ENCODE assay signal across 8 cellular contexts in the genomic region with DNA sequence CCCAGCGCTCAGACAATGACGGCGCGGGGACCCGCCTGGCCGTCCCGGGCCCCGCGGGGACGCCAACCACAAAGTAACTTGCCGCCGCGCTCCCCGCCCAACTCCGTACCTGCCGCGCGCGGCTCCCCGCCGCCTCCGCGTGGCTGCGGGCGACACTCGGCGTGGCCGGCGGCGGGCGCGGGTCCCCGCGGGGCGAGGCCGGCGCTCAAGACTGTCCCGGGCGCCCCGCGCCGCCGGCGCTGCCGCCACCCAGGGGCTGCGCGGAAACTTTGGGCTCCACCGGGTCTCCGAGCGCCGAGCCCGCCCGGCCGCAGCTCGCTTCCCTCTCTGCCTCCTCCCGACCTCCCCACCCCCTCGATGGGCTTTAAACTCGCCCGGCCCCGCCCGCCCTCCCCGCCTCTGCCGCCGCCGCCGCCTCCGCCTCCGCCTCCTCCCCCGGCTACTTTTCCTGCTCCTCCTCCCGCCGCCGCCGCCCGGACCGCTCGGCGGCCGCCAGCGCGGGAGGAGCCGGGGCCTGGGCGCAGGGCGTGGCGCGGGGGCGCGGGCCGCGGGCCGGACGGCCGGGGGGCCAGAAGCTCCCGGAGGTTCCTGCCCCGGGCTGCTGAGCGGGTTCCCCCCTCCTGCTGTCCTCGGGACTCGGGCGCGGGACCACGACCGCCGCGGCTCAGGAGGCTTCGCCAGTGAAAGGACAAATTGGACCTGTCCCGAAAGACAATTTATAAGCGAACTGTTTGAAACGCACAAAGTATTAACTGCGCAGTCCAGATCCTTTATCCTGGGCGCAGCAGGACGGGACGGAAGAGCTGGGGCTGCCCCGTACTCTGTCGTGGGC. TPM values are rescaled to one million over a fixed set of nuclear protein-coding genes. Genes with fewer than 3 reads are reported as not detected.
A peak's percentile ranks its signal among the peaks of the same experiment; 100 is the strongest.
DNase-seq lines count a peak whose midpoint lies in the region; ATAC-seq and TF ChIP-seq lines count a peak whose summit lies in the region.

No MANE protein-coding gene starts in this region.

- in situ Hi-C loops in HAP-1 (cut with MboI; ENCODE audit: low sequenced_read_pairs): no loop called here

- H3K36me3 ChIP-seq in HAP-1 (replicated peaks): peaks cover 2% of the 10 kb centered on the region; the same call in 1 of the 2 replicates
- peaks cover 0 to 10% of the 10 kb centered on the region in 2 experiments for H3K36me3 ChIP-seq in SK-N-SH (replicated peaks in 1 of 2; ENCODE audit: control insufficient read depth in 1 of 2, insufficient read depth in 2 of 2, low read length in 1 of 2)
- no peaks in the 10 kb centered on the region for H3K36me3 ChIP-seq in body of pancreas (replicated peaks in 1 of 2; ENCODE audit: insufficient read depth in 1 of 2, low read depth in 2 of 2)

- H3F3A ChIP-seq in SK-N-SH (replicated peaks; ENCODE audit: insufficient read depth): peaks cover 13% of the 10 kb centered on the region

- peak overlapping the region; percentile 92 for H2AFZ ChIP-seq in SK-N-SH (ENCODE audit: low read depth)

- H3K4me3 ChIP-seq in HAP-1 (peak overlapping the region; percentile 60), SK-N-SH (ENCODE audit: low read depth in 2 of 2, low read length in 1 of 2) (peak overlapping the region; percentile 53 to 60), body of pancreas (no peak overlapping the region), iPS-11a (ENCODE audit: low read depth, low read length) (peak overlapping the region; percentile 45), skeletal muscle cell (ENCODE audit: low read depth, low read length) (peak overlapping the region; percentile 78)

- H3K79me2 ChIP-seq in SK-N-SH (ENCODE audit: insufficient read depth): peaks cover 42% of the 10 kb centered on the region

- H4K20me1 ChIP-seq in SK-N-SH (ENCODE audit: insufficient read depth): peaks cover 36% of the 10 kb centered on the region

- 3% methylated on average over 52 of the region's 113 CpGs for WGBS in SK-N-SH (ENCODE audit: low lambda C conversion rate)
- WGBS in body of pancreas, 2 donors: 0 to 1% methylated on average over 34 to 86 of the region's 113 CpGs

- H3K27ac ChIP-seq in SK-N-SH (ENCODE audit: low read depth in 2 of 2, low read length in 1 of 2): peak overlapping the region in 1 of 2 experiments; percentile 48; a peak in 1 of 4 replicates
- H3K27ac ChIP-seq in body of pancreas: peak overlapping the region; percentile 88 to 94 (median 90)

- POLR2A ChIA-PET in SK-N-SH (lab: Yijun Ruan, JAX): no interaction called here

- H3K9me3 ChIP-seq in HAP-1: peaks cover 5% of the 10 kb centered on the region
- 0 out of 2 replicates have a peak, but pooled peaks cover 5% of the 10 kb centered on the region for H3K9me3 ChIP-seq in SK-N-SH
- no peaks in the 10 kb centered on the region for H3K9me3 ChIP-seq in body of pancreas

- TF ChIP-seq CTCF in SK-N-SH (IDR thresholded peaks at IDR 0.05) (no peak), body of pancreas (IDR thresholded peaks at IDR 0.05) (peak in 1 of 7 experiments; percentile 18)

- peak overlapping the region; percentile 71; the same call in 1 of the 2 replicates for H3K4me2 ChIP-seq in SK-N-SH

- no peaks in the 10 kb centered on the region for H3K9me2 ChIP-seq in SK-N-SH

- DNase-seq in 8988T (peak; percentile 69), HAP-1 (ENCODE audit: low spot score in 2 of 2) (peak; percentile 60 to 84), SK-N-SH (peak; percentile 67), body of pancreas (peak; percentile 83 to 85 (median 84)), skeletal muscle cell (ENCODE audit: low read depth) (no peak)
- no peak for DNase-seq in NK-92 treated with Interleukin-12 subunit alpha and Interleukin-12 subunit beta, amount 100 ng/mL, for 24 hours (lab: John Stamatoyannopoulos, UW)

- ATAC-seq in body of pancreas (peak; percentile 82), GM21367 (IDR thresholded peaks at IDR 0.05; ENCODE audit: unreplicated experiment) (no peak)

- no peak for TF ChIP-seq EP300 in SK-N-SH (IDR thresholded peaks at IDR 0.05; ENCODE audit: borderline replicate concordance in 1 of 2, low read depth in 1 of 2, low read length in 1 of 2)

- no peaks in the 10 kb centered on the region for H3K27me3 ChIP-seq in HAP-1 (ENCODE audit: low read depth)
- no peaks in the 10 kb centered on the region for H3K27me3 ChIP-seq in SK-N-SH (ENCODE audit: insufficient read depth)
- no peaks in the 10 kb centered on the region for H3K27me3 ChIP-seq in body of pancreas

- no peak for TF ChIP-seq RAD21 in SK-N-SH (IDR thresholded peaks at IDR 0.05; ENCODE audit: low read length)

- intact Hi-C loops in body of pancreas (cut with DNase I): no loop called here

- H3K9ac ChIP-seq in SK-N-SH: peak overlapping the region; percentile 50; the same call in 1 of the 2 replicates

- peak; percentile 36 to 60 (median 59) for TF ChIP-seq POLR2A in body of pancreas (IDR thresholded peaks at IDR 0.05)

- H3K4me1 ChIP-seq in HAP-1: peaks cover 13% of the 10 kb centered on the region
- peaks cover 0 to 7% of the 10 kb centered on the region in 2 experiments; a peak in 1 of 4 replicates for H3K4me1 ChIP-seq in SK-N-SH (ENCODE audit: control insufficient read depth in 1 of 2, insufficient read depth in 2 of 2, low read depth in 1 of 2, low read length in 1 of 2)
- H3K4me1 ChIP-seq in body of pancreas: peaks cover 59% of the 10 kb centered on the region

- CTCF ChIA-PET in SK-N-SH (lab: Yijun Ruan, JAX): no interaction called here

TF ChIP-seq in SK-N-SH, 30 proteins besides CTCF, POLR2A, EP300 and RAD21:
- TF ChIP-seq FOSL2 (IDR thresholded peaks at IDR 0.05; ENCODE audit: borderline replicate concordance, low read depth) (no peak), CHD2 (IDR thresholded peaks at IDR 0.05; ENCODE audit: low read length, partially characterized antibody) (no peak), GATA2 (CRISPR knock-in tag; IDR thresholded peaks at IDR 0.05) (no peak), ELF1 (IDR thresholded peaks at IDR 0.05) (no peak), YY1 (IDR thresholded peaks at IDR 0.05; ENCODE audit: low read depth) (no peak), FOXM1 (IDR thresholded peaks at IDR 0.05; ENCODE audit: low read depth) (no peak), USF2 (IDR thresholded peaks at IDR 0.05; ENCODE audit: borderline replicate concordance, low read depth, low read length) (no peak)
TF ChIP-seq in SK-N-SH: peak in this region for 0.

RNA-seq across cellular contexts. Expression of gene GRB10, which starts 10.6 kb away (rescaled TPM):
- 4.4 and 5.1 TPM in 2 replicates for polyA plus RNA-seq in SK-N-SH (2012; rRNA removed)
- polyA plus RNA-seq in SK-N-SH (2012; cell fraction: cytosol; rRNA removed): 3.8 and 3.9 TPM in 2 replicates
- 15.3 and 16.8 TPM in 2 replicates for polyA plus RNA-seq in SK-N-SH (2012; cell fraction: nucleus; rRNA removed)
- total RNA-seq in body of pancreas: 100 to 1,000 TPM; 130 to 229 TPM

Comparison
In these comparisons a context has a peak if more than half of its experiments do, and no peak if none do; other contexts are left out.
1. DNase-seq: peak in 8988T (single experiment), HAP-1 (2 of 2), SK-N-SH (single experiment) and body of pancreas (4 of 4); none in skeletal muscle cell (single experiment) and NK-92 treated with Interleukin-12 subunit alpha and Interleukin-12 subunit beta, amount 100 ng/mL, for 24 hours (single experiment).
2. H3K4me3 ChIP-seq: peak in HAP-1 (single experiment), SK-N-SH (2 of 2), iPS-11a (single experiment) and skeletal muscle cell (single experiment); none in body of pancreas (0 of 2).